Comparison of ENCODE assay signal across 8 cellular contexts in genomic region chr3:177196473-177197040, GRCh38. TPM values are rescaled to one million over a fixed set of nuclear protein-coding genes. Genes with fewer than 3 reads are reported as not detected.
DNase-seq lines count a peak whose midpoint lies in the region; ATAC-seq and TF ChIP-seq lines count a peak whose summit lies in the region.

No MANE protein-coding gene starts in this region.

- no peak for TF ChIP-seq POLR2A in testis (IDR thresholded peaks at IDR 0.05)

- no peak overlapping the region for H2AFZ ChIP-seq in Loucy (ENCODE audit: low read length)

- peak overlapping the region; percentile 98 for H3K27ac ChIP-seq in epithelial cell of prostate
- H3K27ac ChIP-seq in testis: peak overlapping the region; percentile 88 to 98

- no peaks in the 10 kb centered on the region for H3K9me3 Mint-ChIP-seq in activated CD8-positive, alpha-beta T cell treated with anti-CD3 and anti-CD28 coated beads, Interleukin-2, amount 10 ng/mL, durations not matched to agents 7 days and 5 days (ENCODE audit: insufficient read depth)

- CTCF ChIA-PET in activated CD8-positive, alpha-beta T cell treated with anti-CD3 and anti-CD28 coated beads, Interleukin-2, amount 10 ng/mL, durations not matched to agents 7 days and 5 days (lab: Charles Lee): interaction anchor here (0.9 to 5.7 kb wide), 5 partner anchors 37 to 167 kb away, joined by 3 to 57 read pairs (median 6); no protein-coding TSS in a partner anchor

- H3K9me2 ChIP-seq in Loucy (replicated peaks; ENCODE audit: low read depth, low read length): no peaks in the 10 kb centered on the region

- H3K27me3 ChIP-seq in Loucy (ENCODE audit: insufficient read depth, low read length, poor library complexity, severe bottlenecking) (no peaks in the 10 kb centered on the region), mucosa of stomach (ENCODE audit: control insufficient read depth, insufficient read depth, low read length) (no peaks in the 10 kb centered on the region), testis (no peaks in the 10 kb centered on the region)

- intact Hi-C loops in testis (cut with DNase I; ENCODE audit: low total_unique reads): loop anchor here (2.0 kb wide), 1 partner anchor 162 kb away; no protein-coding TSS in a partner anchor

- H3K9ac ChIP-seq in Loucy (ENCODE audit: low read depth, low read length, poor library complexity, severe bottlenecking) (peak overlapping the region; percentile 94), mucosa of stomach (ENCODE audit: low read length) (peak overlapping the region; percentile 99)

- WGBS in testis, 2 donors: 1 to 2% methylated on average over 25 to 42 of the region's 42 CpGs

- peak overlapping the region; percentile 94 for H3K4me3 ChIP-seq in Loucy (ENCODE audit: low read length, poor library complexity, severe bottlenecking)
- peak overlapping the region; percentile 86 for H3K4me3 ChIP-seq in mucosa of stomach (ENCODE audit: low read length)
- H3K4me3 ChIP-seq in testis: peak overlapping the region; percentile 87 to 91

- H3K4me2 ChIP-seq in Loucy (ENCODE audit: low read depth, low read length, poor library complexity, severe bottlenecking): peak overlapping the region; percentile 39

- H3F3A ChIP-seq in Loucy (ENCODE audit: low read depth): peaks cover 10% of the 10 kb centered on the region; the same call in 1 of the 2 replicates

- no peaks in the 10 kb centered on the region; the same call in 1 of the 2 replicates for H3K36me3 ChIP-seq in Loucy (ENCODE audit: insufficient read depth, low read length)
- H3K36me3 ChIP-seq in mucosa of stomach (ENCODE audit: control insufficient read depth, insufficient read depth, low read length): no peaks in the 10 kb centered on the region
- no peaks in the 10 kb centered on the region for H3K36me3 ChIP-seq in testis (ENCODE audit: low read depth, missing control alignments)

- peaks cover 43% of the 10 kb centered on the region for H3K36me3 Mint-ChIP-seq in activated CD8-positive, alpha-beta T cell treated with anti-CD3 and anti-CD28 coated beads, Interleukin-2, amount 10 ng/mL, durations not matched to agents 7 days and 5 days (ENCODE audit: low read depth)

- peak overlapping the region; percentile 98 for H3K4me3 Mint-ChIP-seq in activated CD8-positive, alpha-beta T cell treated with anti-CD3 and anti-CD28 coated beads, Interleukin-2, amount 10 ng/mL, durations not matched to agents 7 days and 5 days

- H3K9me3 ChIP-seq in Loucy (ENCODE audit: insufficient read depth, low read depth, low read length) (no peaks in the 10 kb centered on the region), mucosa of stomach (ENCODE audit: control insufficient read depth, low read length) (no peaks in the 10 kb centered on the region), testis (no peaks in the 10 kb centered on the region)

- peak; percentile 3 for ATAC-seq in activated CD8-positive, alpha-beta T cell treated with anti-CD3 and anti-CD28 coated beads, Interleukin-2, amount 10 ng/mL, durations not matched to agents 7 days and 5 days
- ATAC-seq in GM18517 (IDR thresholded peaks at IDR 0.05; ENCODE audit: unreplicated experiment): no peak

- DNase-seq in NCI-H345 (lab: John Stamatoyannopoulos, UW) (peak; percentile 22), NCI-H345 treated with DMSO at 0.1 percent for 48 hours (lab: John Stamatoyannopoulos, UW; ENCODE audit: unreplicated experiment) (no peak), epithelial cell of prostate (ENCODE audit: low read depth, low spot score) (no peak), testis (peak; percentile 51)
- peak; percentile 61 for DNase-seq in activated CD8-positive, alpha-beta T cell treated with anti-CD3 and anti-CD28 coated beads, Interleukin-2, amount 10 ng/mL, durations not matched to agents 7 days and 5 days

- H4K20me1 ChIP-seq in Loucy (ENCODE audit: insufficient read depth, low read length, poor library complexity, severe bottlenecking): peaks cover 41% of the 10 kb centered on the region

- H3K27me3 Mint-ChIP-seq in activated CD8-positive, alpha-beta T cell treated with anti-CD3 and anti-CD28 coated beads, Interleukin-2, amount 10 ng/mL, durations not matched to agents 7 days and 5 days (ENCODE audit: low read depth): no peaks in the 10 kb centered on the region

- H3K4me1 ChIP-seq in Loucy (ENCODE audit: insufficient read depth, low read length, poor library complexity, severe bottlenecking) (peaks cover 56% of the 10 kb centered on the region), mucosa of stomach (ENCODE audit: control insufficient read depth, insufficient read depth, low read length) (peaks cover 29% of the 10 kb centered on the region), testis (peaks cover 23% of the 10 kb centered on the region)

- peaks cover 63% of the 10 kb centered on the region for H3K4me1 Mint-ChIP-seq in activated CD8-positive, alpha-beta T cell treated with anti-CD3 and anti-CD28 coated beads, Interleukin-2, amount 10 ng/mL, durations not matched to agents 7 days and 5 days (ENCODE audit: low read depth)

- peak overlapping the region; percentile 99 for H3K27ac Mint-ChIP-seq in activated CD8-positive, alpha-beta T cell treated with anti-CD3 and anti-CD28 coated beads, Interleukin-2, amount 10 ng/mL, durations not matched to agents 7 days and 5 days

- POLR2A ChIA-PET in activated CD8-positive, alpha-beta T cell treated with anti-CD3 and anti-CD28 coated beads, Interleukin-2, amount 10 ng/mL, durations not matched to agents 7 days and 5 days (lab: Charles Lee): interaction anchor here (0.6 to 6.5 kb wide), 13 partner anchors 51 to 366 kb away, joined by 3 to 172 read pairs (median 4); no protein-coding TSS in a partner anchor

- no peak for TF ChIP-seq CTCF in Loucy (conservative IDR thresholded peaks at IDR 0.05; ENCODE audit: low read length)
- no peak for TF ChIP-seq CTCF in testis (IDR thresholded peaks at IDR 0.05)

- peaks cover 60% of the 10 kb centered on the region for H3K79me2 ChIP-seq in Loucy (ENCODE audit: insufficient read depth, low read length)

RNA-seq across cellular contexts. Expression of gene TBL1XR1, which starts 0.7 kb away (rescaled TPM):
- 100 to 1,000 TPM; 165 to 166 TPM for total RNA-seq in activated CD8-positive, alpha-beta T cell treated with anti-CD3 and anti-CD28 coated beads, Interleukin-2, amount 10 ng/mL, durations not matched to agents 7 days and 5 days
- total RNA-seq in testis: 10 to 100 TPM; 59.8 to 67.6 TPM
- 44.2 TPM for polyA plus RNA-seq in testis (ENCODE audit: insufficient read depth, low read depth, low replicate concordance)

Comparison
In these comparisons a context has a peak if more than half of its experiments do, and no peak if none do; other contexts are left out.
1. DNase-seq: peak in NCI-H345 (single experiment), activated CD8-positive, alpha-beta T cell treated with anti-CD3 and anti-CD28 coated beads, Interleukin-2, amount 10 ng/mL, durations not matched to agents 7 days and 5 days (single experiment) and testis (single experiment); none in NCI-H345 treated with DMSO at 0.1 percent for 48 hours (single experiment) and epithelial cell of prostate (single experiment).
2. Peak in every context shown above with its lines, with median percentiles within 50 percentile points of each other: H3K4me3 ChIP-seq.